Comparison of ENCODE assay signal across 8 cellular contexts in genomic region chr1:37473431-37474050, GRCh38. TPM values are rescaled to one million over a fixed set of nuclear protein-coding genes. Genes with fewer than 3 reads are reported as not detected.
A peak's percentile ranks its signal among the peaks of the same experiment; 100 is the strongest.
DNase-seq lines count a peak whose midpoint lies in the region; ATAC-seq lines count a peak whose summit lies in the region.

No MANE protein-coding gene starts in this region.

- peak; percentile 25 for DNase-seq in G401 (ENCODE audit: low spot score)
- peak; percentile 60 for DNase-seq in NCI-H82 (lab: John Stamatoyannopoulos, UW)
- DNase-seq in astrocyte of the hippocampus (ENCODE audit: low read depth, low spot score): peak; percentile 41
- DNase-seq in immature natural killer cell: peak; percentile 63 to 75 (median 71)
- DNase-seq in stimulated activated CD4-positive, alpha-beta T cell treated with anti-CD3 and anti-CD28 coated beads, Interleukin-4, amount 100 ng/mL, for 24 hours: peak; percentile 54
- no peak for DNase-seq in NCI-H1417 treated with DMSO at 0.1 percent for 48 hours (lab: John Stamatoyannopoulos, UW)

- peaks cover 60 to 62% of the 10 kb centered on the region in 2 donors for H3K4me1 Mint-ChIP-seq in immature natural killer cell

- ATAC-seq in HG03159 (IDR thresholded peaks at IDR 0.05; ENCODE audit: unreplicated experiment) (no peak), HG02763 (IDR thresholded peaks at IDR 0.05; ENCODE audit: unreplicated experiment) (no peak)

- H3K4me3 Mint-ChIP-seq in immature natural killer cell: peak overlapping the region; percentile 75 to 98 (median 94)

- peaks cover 13 to 41% (median 18%) of the 10 kb centered on the region in 3 donors for H3K27me3 Mint-ChIP-seq in immature natural killer cell (ENCODE audit: low read depth in 3 of 3)

- in situ Hi-C loops in G401 (cut with HindIII; ENCODE audit: low sequenced_read_pairs): no loop called here

- H3K27ac Mint-ChIP-seq in immature natural killer cell: peak overlapping the region; percentile 86 to 94 (median 90)

- H3K9me3 Mint-ChIP-seq in immature natural killer cell: peaks cover 0 to 3% (median 0%) of the 10 kb centered on the region in 6 donors

- H3K36me3 Mint-ChIP-seq in immature natural killer cell: peaks cover 0 to 16% (median 2%) of the 10 kb centered on the region in 3 donors

RNA-seq across cellular contexts. Expression of gene ZC3H12A, which starts 0.8 kb away (rescaled TPM):
- 2.6 and 3.3 TPM in 2 replicates for total RNA-seq in G401 (2014; rRNA removed; shearing (Covaris generic))
- polyA plus RNA-seq in immature natural killer cell: 10 to 100 TPM in 2 of 3 donors, 1 to 10 TPM in 1; 9.6 to 14.6 (median 13.1) TPM

RNA-seq across cellular contexts. Expression of gene MEAF6, which starts 41.0 kb away (rescaled TPM):
- total RNA-seq in G401 (2014; rRNA removed; shearing (Covaris generic)): 44.4 and 62.8 TPM in 2 replicates
- 100 to 1,000 TPM; 147 to 185 (median 181) TPM for polyA plus RNA-seq in immature natural killer cell
